Comparison of ENCODE assay signal across 20 cellular contexts in genomic region chr17:57350266-57350665, GRCh38.
DNase-seq lines count a peak whose midpoint lies in the region; ATAC-seq and TF ChIP-seq lines count a peak whose summit lies in the region.
"Had no signal": no experiment of that assay in that cellular context is flagged by ENCODE, and none has a peak within 500 bp of the region (broad histone marks: within the 10 kb centered on the region; RNA-seq: fewer than 3 reads in every experiment).

No MANE protein-coding gene starts in this region.

- no peak overlapping the region for H3K4me3 Mint-ChIP-seq in activated CD4-positive, alpha-beta T cell treated with anti-CD3 and anti-CD28 coated beads, Interleukin-2, amount 10 ng/mL, durations not matched to agents 24 days and 14 days
- H3K4me3 Mint-ChIP-seq: activated CD8-positive, alpha-beta memory T cell treated with anti-CD3 and anti-CD28 coated beads, Interleukin-2, amount 10 ng/mL, durations not matched to agents 7 days and 5 days; B cell had no signal

- H3K36me3 ChIP-seq in left lung: no peaks in the 10 kb centered on the region
- peaks cover 0 to 7% (median 4%) of the 10 kb centered on the region in 3 donors for H3K36me3 ChIP-seq in tibial artery

- peaks cover 58% of the 10 kb centered on the region for H3K36me3 Mint-ChIP-seq in activated CD4-positive, alpha-beta T cell treated with anti-CD3 and anti-CD28 coated beads, Interleukin-2, amount 10 ng/mL, durations not matched to agents 24 days and 14 days (ENCODE audit: low read depth)

- DNase-seq in NCI-H2029 (lab: John Stamatoyannopoulos, UW): peak; percentile 18
- peak; percentile 77 for DNase-seq in fibroblast of peridontal ligament (ENCODE audit: extremely low read depth)
- DNase-seq in left lung: no peak
- peak; percentile 72 to 79 for DNase-seq in tibial artery
- DNase-seq in activated CD4-positive, alpha-beta T cell treated with anti-CD3 and anti-CD28 coated beads, Interleukin-2, amount 10 ng/mL, durations not matched to agents 24 days and 14 days: no peak
- DNase-seq in SK-N-DZ (ENCODE audit: low spot score): no peak
- DNase-seq: activated CD4-positive, alpha-beta T cell treated with anti-CD3 and anti-CD28 coated beads for 1 hour; activated CD8-positive, alpha-beta memory T cell treated with anti-CD3 and anti-CD28 coated beads, Interleukin-2, amount 10 ng/mL, durations not matched to agents 7 days and 5 days; central memory CD4-positive, alpha-beta T cell; effector CD8-positive, alpha-beta T cell; NCI-H1105; NCI-H2171; NCI-H748 treated with DMSO at 0.1 percent for 48 hours; PC-9; retina; stimulated activated naive CD8-positive, alpha-beta T cell treated with anti-CD3 and anti-CD28 coated beads, Interleukin-15, Interleukin-2, amounts not matched to agents 100 U/mL and 50 U/mL, for 24 hours had no signal

- H3K27ac ChIP-seq in left lung (no peak overlapping the region), tibial artery (no peak overlapping the region)
- H3K27ac ChIP-seq: KMS-11, PC-9 had no signal

- H3K4me1 ChIP-seq in left lung (no peaks in the 10 kb centered on the region), tibial artery (peaks cover 0 to 10% (median 2%) of the 10 kb centered on the region in 4 donors)

- H3K27me3 Mint-ChIP-seq in activated CD4-positive, alpha-beta T cell treated with anti-CD3 and anti-CD28 coated beads, Interleukin-2, amount 10 ng/mL, durations not matched to agents 24 days and 14 days: no peaks in the 10 kb centered on the region
- H3K27me3 Mint-ChIP-seq: activated CD8-positive, alpha-beta memory T cell treated with anti-CD3 and anti-CD28 coated beads, Interleukin-2, amount 10 ng/mL, durations not matched to agents 7 days and 5 days; B cell had no signal

- H3K9me3 ChIP-seq in left lung (no peaks in the 10 kb centered on the region), tibial artery (no peaks in the 10 kb centered on the region)
- H3K9me3 ChIP-seq: adrenal gland had no signal

- H3K27ac Mint-ChIP-seq in activated CD4-positive, alpha-beta T cell treated with anti-CD3 and anti-CD28 coated beads, Interleukin-2, amount 10 ng/mL, durations not matched to agents 24 days and 14 days: no peak overlapping the region
- H3K27ac Mint-ChIP-seq: activated CD8-positive, alpha-beta memory T cell treated with anti-CD3 and anti-CD28 coated beads, Interleukin-2, amount 10 ng/mL, durations not matched to agents 7 days and 5 days; B cell had no signal

- ATAC-seq in left lung: peak; percentile 56
- ATAC-seq in GM19452 (IDR thresholded peaks at IDR 0.05; ENCODE audit: unreplicated experiment): no peak
- ATAC-seq: activated CD8-positive, alpha-beta memory T cell treated with anti-CD3 and anti-CD28 coated beads, Interleukin-2, amount 10 ng/mL, durations not matched to agents 7 days and 5 days; stimulated activated naive CD8-positive, alpha-beta T cell treated with anti-CD3 and anti-CD28 coated beads, Interleukin-15, Interleukin-2, amounts not matched to agents 100 U/mL and 50 U/mL, for 24 hours had no signal

- no peak overlapping the region for H3K4me3 ChIP-seq in left lung
- H3K4me3 ChIP-seq in tibial artery: no peak overlapping the region
- H3K4me3 ChIP-seq: adrenal gland, PC-9 had no signal

- peaks cover 21% of the 10 kb centered on the region for H3K4me1 Mint-ChIP-seq in activated CD4-positive, alpha-beta T cell treated with anti-CD3 and anti-CD28 coated beads, Interleukin-2, amount 10 ng/mL, durations not matched to agents 24 days and 14 days

- TF ChIP-seq CTCF in left lung (IDR thresholded peaks at IDR 0.05): no peak
- TF ChIP-seq CTCF in tibial artery (IDR thresholded peaks at IDR 0.05): no peak

- H3K27me3 ChIP-seq in left lung: no peaks in the 10 kb centered on the region
- H3K27me3 ChIP-seq in tibial artery: no peaks in the 10 kb centered on the region
- H3K27me3 ChIP-seq: adrenal gland had no signal

- no peaks in the 10 kb centered on the region for H3K9me3 Mint-ChIP-seq in activated CD4-positive, alpha-beta T cell treated with anti-CD3 and anti-CD28 coated beads, Interleukin-2, amount 10 ng/mL, durations not matched to agents 24 days and 14 days

- intact Hi-C loops in left lung (cut with DNase I): no loop called here
- intact Hi-C loops in tibial artery (cut with DNase I; ENCODE audit: low total_unique reads): no loop called here
- intact Hi-C loops in activated CD4-positive, alpha-beta T cell treated with anti-CD3 and anti-CD28 coated beads, Interleukin-2, amount 10 ng/mL, durations not matched to agents 24 days and 14 days (cut with micrococcal nuclease): no loop called here

Comparison
In these comparisons a context has a peak if more than half of its experiments do, and no peak if none do; other contexts are left out.
1. DNase-seq: peak in NCI-H2029 (single experiment), fibroblast of peridontal ligament (single experiment) and tibial artery (2 of 2); none in left lung (0 of 2), activated CD4-positive, alpha-beta T cell treated with anti-CD3 and anti-CD28 coated beads, Interleukin-2, amount 10 ng/mL, durations not matched to agents 24 days and 14 days (single experiment) and SK-N-DZ (single experiment).